8 cellular contexts compared by ENCODE assay signal in the genomic region with DNA sequence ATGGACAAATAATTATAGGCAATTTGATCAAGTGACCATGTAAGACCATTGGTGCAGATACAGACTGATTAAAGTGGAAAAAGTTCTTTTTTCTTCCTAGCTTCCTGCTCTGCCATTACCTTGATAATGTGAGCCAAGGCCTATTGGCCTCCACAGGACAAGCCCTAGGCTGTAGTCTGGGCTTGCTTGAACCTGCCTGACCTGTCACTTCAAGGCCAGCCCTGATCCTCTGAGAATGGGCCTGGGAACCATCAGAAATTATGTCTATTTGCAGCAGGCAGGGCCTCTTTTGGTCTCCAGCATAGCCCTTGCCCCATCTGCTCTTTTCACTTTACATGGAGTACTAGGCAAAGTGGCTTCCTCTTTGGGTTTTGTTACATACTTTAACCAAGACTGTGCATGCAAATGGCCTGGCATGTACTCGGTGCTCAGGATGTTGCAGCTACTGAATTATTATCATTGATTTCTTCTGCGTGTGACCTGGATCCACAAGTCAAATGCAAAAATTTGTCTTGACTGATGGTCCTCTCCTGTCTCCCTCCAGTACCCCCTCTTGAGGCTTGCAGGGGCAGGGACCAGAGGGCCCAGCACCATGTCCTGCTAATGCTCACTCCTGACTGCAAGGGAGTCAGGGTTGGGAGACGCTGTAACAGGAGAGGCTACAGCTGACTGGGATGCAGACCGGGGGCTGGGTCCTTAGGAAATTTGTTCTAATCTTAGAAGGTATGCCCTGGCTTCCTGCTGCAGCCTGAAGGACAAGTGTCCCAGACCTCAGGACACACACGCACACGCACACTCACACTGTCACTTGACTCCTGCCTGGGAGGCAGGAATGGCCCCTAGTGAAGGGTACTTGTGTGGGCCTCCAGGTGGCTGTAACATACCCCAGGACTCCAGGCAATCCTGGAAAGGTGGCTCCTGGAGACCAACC. TPM values are rescaled to one million over a fixed set of nuclear protein-coding genes. Genes with fewer than 3 reads are reported as not detected.
DNase-seq lines count a peak whose midpoint lies in the region; ATAC-seq and TF ChIP-seq lines count a peak whose summit lies in the region.

No MANE protein-coding gene starts in this region.

- no peaks in the 10 kb centered on the region for H3K9me3 Mint-ChIP-seq in activated CD4-positive, alpha-beta memory T cell treated with anti-CD3 and anti-CD28 coated beads, Interleukin-2, amount 10 ng/mL, durations not matched to agents 7 days and 5 days

- no peaks in the 10 kb centered on the region for H3K27me3 Mint-ChIP-seq in activated CD4-positive, alpha-beta memory T cell treated with anti-CD3 and anti-CD28 coated beads, Interleukin-2, amount 10 ng/mL, durations not matched to agents 7 days and 5 days

- peak; percentile 11 to 54 for DNase-seq in NCI-H526 (lab: John Stamatoyannopoulos, UW)
- DNase-seq in NCI-H526 treated with DMSO at 0.1 percent for 48 hours (lab: John Stamatoyannopoulos, UW): no peak
- peak; percentile 67 for DNase-seq in SKM-1 treated with dmso at 0.1 percent for 144 hours (lab: John Stamatoyannopoulos, UW; ENCODE audit: unreplicated experiment)
- peak; percentile 77 to 93 for DNase-seq in gastrocnemius medialis
- DNase-seq in activated CD4-positive, alpha-beta memory T cell treated with anti-CD3 and anti-CD28 coated beads, Interleukin-2, amount 10 ng/mL, durations not matched to agents 7 days and 5 days: no peak
- no peak for DNase-seq in T-helper 1 cell

- peak; percentile 70 for ATAC-seq in HG02763 (IDR thresholded peaks at IDR 0.05; ENCODE audit: unreplicated experiment)
- peak; percentile 90 to 94 for ATAC-seq in gastrocnemius medialis
- ATAC-seq in GM21825 (IDR thresholded peaks at IDR 0.05; ENCODE audit: unreplicated experiment): no peak

- no peaks in the 10 kb centered on the region for H3K27me3 ChIP-seq in gastrocnemius medialis

- in situ Hi-C loops in gastrocnemius medialis (cut with MboI; ENCODE audit: low sequenced_read_pairs in 4 of 4): no loop called here

- peaks cover 83% of the 10 kb centered on the region for H3K36me3 Mint-ChIP-seq in activated CD4-positive, alpha-beta memory T cell treated with anti-CD3 and anti-CD28 coated beads, Interleukin-2, amount 10 ng/mL, durations not matched to agents 7 days and 5 days (ENCODE audit: low read depth)

- POLR2A ChIA-PET in activated CD4-positive, alpha-beta memory T cell treated with anti-CD3 and anti-CD28 coated beads, Interleukin-2, amount 10 ng/mL, durations not matched to agents 7 days and 5 days (lab: Charles Lee): interaction anchor here (1.4 kb wide), 1 partner anchor 42 kb away, joined by 4 read pairs; no protein-coding TSS in a partner anchor

- no peak overlapping the region for H3K27ac Mint-ChIP-seq in activated CD4-positive, alpha-beta memory T cell treated with anti-CD3 and anti-CD28 coated beads, Interleukin-2, amount 10 ng/mL, durations not matched to agents 7 days and 5 days

- TF ChIP-seq CTCF in gastrocnemius medialis (IDR thresholded peaks at IDR 0.05 in 4 of 5, conservative IDR thresholded peaks at IDR 0.05 in 1 of 5): no peak

- H3K36me3 ChIP-seq in gastrocnemius medialis: no peaks in the 10 kb centered on the region

- peaks cover 55% of the 10 kb centered on the region for H3K4me1 Mint-ChIP-seq in activated CD4-positive, alpha-beta memory T cell treated with anti-CD3 and anti-CD28 coated beads, Interleukin-2, amount 10 ng/mL, durations not matched to agents 7 days and 5 days

- peak overlapping the region; percentile 82 to 87 (median 86) for H3K27ac ChIP-seq in gastrocnemius medialis

- H3K4me3 Mint-ChIP-seq in activated CD4-positive, alpha-beta memory T cell treated with anti-CD3 and anti-CD28 coated beads, Interleukin-2, amount 10 ng/mL, durations not matched to agents 7 days and 5 days: no peak overlapping the region

- no peaks in the 10 kb centered on the region for H3K9me3 ChIP-seq in gastrocnemius medialis

- peak; percentile 47 to 50 for TF ChIP-seq POLR2A in gastrocnemius medialis (IDR thresholded peaks at IDR 0.05)

- no peak overlapping the region for H3K4me3 ChIP-seq in gastrocnemius medialis

- CTCF ChIA-PET in activated CD4-positive, alpha-beta memory T cell treated with anti-CD3 and anti-CD28 coated beads, Interleukin-2, amount 10 ng/mL, durations not matched to agents 7 days and 5 days (lab: Charles Lee): interaction anchor here (0.6 to 1.4 kb wide), 4 partner anchors 18 to 69 kb away, joined by 3 to 5 read pairs (median 4); no protein-coding TSS in a partner anchor

- intact Hi-C loops in gastrocnemius medialis (cut with DNase I; ENCODE audit: low total_unique reads): no loop called here

- peaks cover 65 to 72% of the 10 kb centered on the region in 2 donors for H3K4me1 ChIP-seq in gastrocnemius medialis

RNA-seq across cellular contexts. Expression of a gene that starts 39.4 kb away (rescaled TPM):
- total RNA-seq in gastrocnemius medialis: 10 to 100 TPM in 1 of 4 donors, 1 to 10 TPM in 3; 6.0 to 14.8 (median 7.5) TPM
- total RNA-seq in activated CD4-positive, alpha-beta memory T cell treated with anti-CD3 and anti-CD28 coated beads, Interleukin-2, amount 10 ng/mL, durations not matched to agents 7 days and 5 days: 100 to 1,000 TPM; 155 to 158 TPM

RNA-seq across cellular contexts. Expression of a gene that starts 52.3 kb away (rescaled TPM):
- total RNA-seq in gastrocnemius medialis: 10 to 100 TPM in 3 of 4 donors, 1 to 10 TPM in 1; 9.2 to 15.7 (median 11.7) TPM
- 10 to 100 TPM; 17.4 to 19.0 TPM for total RNA-seq in activated CD4-positive, alpha-beta memory T cell treated with anti-CD3 and anti-CD28 coated beads, Interleukin-2, amount 10 ng/mL, durations not matched to agents 7 days and 5 days

Comparison
In these comparisons a context has a peak if more than half of its experiments do, and no peak if none do; other contexts are left out.
1. DNase-seq: peak in NCI-H526 (2 of 2), SKM-1 treated with dmso at 0.1 percent for 144 hours (single experiment) and gastrocnemius medialis (2 of 2); none in NCI-H526 treated with DMSO at 0.1 percent for 48 hours (single experiment), activated CD4-positive, alpha-beta memory T cell treated with anti-CD3 and anti-CD28 coated beads, Interleukin-2, amount 10 ng/mL, durations not matched to agents 7 days and 5 days (single experiment) and T-helper 1 cell (0 of 5).
2. RNA of a gene that starts 39.4 kb away (total RNA-seq): 155 to 158 TPM in activated CD4-positive, alpha-beta memory T cell treated with anti-CD3 and anti-CD28 coated beads, Interleukin-2, amount 10 ng/mL, durations not matched to agents 7 days and 5 days; 6.0 to 14.8 TPM in gastrocnemius medialis; every median in the first group is over 4 times any median in the second.